ENCODE assay signal across 8 cellular contexts in genomic region chr15:69160141-69160975, GRCh38. TPM values are rescaled to one million over a fixed set of nuclear protein-coding genes. Genes with fewer than 3 reads are reported as not detected.
DNase-seq lines count a peak whose midpoint lies in the region; ATAC-seq and TF ChIP-seq lines count a peak whose summit lies in the region.

TSS of gene GLCE (plus strand) at chr15:69160635. CDS start at chr15:69255807, 95,172 bp downstream.

- peak within 1 kb of the TSS; percentile 92 to 99 (median 96) for H3K4me3 Mint-ChIP-seq in CD8-positive, alpha-beta memory T cell

- no peaks in the 10 kb centered on the region for H3K9me3 ChIP-seq in CD8-positive, alpha-beta memory T cell (ENCODE audit: low read length)
- no peaks in the 10 kb centered on the region for H3K9me3 ChIP-seq in effector memory CD4-positive, alpha-beta T cell (ENCODE audit: control insufficient read depth, low read length)
- no peaks in the 10 kb centered on the region for H3K9me3 ChIP-seq in lung (ENCODE audit: control insufficient read depth in 2 of 2, insufficient read depth in 1 of 2, low read length in 1 of 2)

- peak within 1 kb of the TSS; percentile 78 to 95 (median 90) for H3K27ac Mint-ChIP-seq in CD8-positive, alpha-beta memory T cell

- H3K4me1 Mint-ChIP-seq in CD8-positive, alpha-beta memory T cell, result peaks cover 13 to 22% (median 16%) of the 10 kb centered on the region in 3 donors

- peaks cover 5% of the 10 kb centered on the region for H3K4me1 ChIP-seq in CD8-positive, alpha-beta memory T cell (ENCODE audit: insufficient read depth, low read length)
- peaks cover 4% of the 10 kb centered on the region for H3K4me1 ChIP-seq in effector memory CD4-positive, alpha-beta T cell (ENCODE audit: control insufficient read depth, insufficient read depth, low read length, poor library complexity, severe bottlenecking)
- H3K4me1 ChIP-seq in lung (ENCODE audit: control insufficient read depth in 2 of 2, insufficient read depth in 2 of 2, low read length in 2 of 2), result peaks cover 0 to 3% of the 10 kb centered on the region in 2 donors

- CTCF ChIA-PET in CD8-positive, alpha-beta memory T cell (lab: Charles Lee), result interaction anchor here (1.3 to 1.4 kb wide), 2 partner anchors 12 to 101 kb away, joined by 5 read pairs; no protein-coding TSS in a partner anchor

- peak; percentile 83 for ATAC-seq in GM19468 (IDR thresholded peaks at IDR 0.05; ENCODE audit: extremely low read depth, unreplicated experiment)
- peak; percentile 99 for ATAC-seq in lung (ENCODE audit: insufficient read depth, low FRiP score)

- H3K27me3 ChIP-seq in CD8-positive, alpha-beta memory T cell (ENCODE audit: insufficient read depth, low read length, poor library complexity, severe bottlenecking), result no peaks in the 10 kb centered on the region
- no peaks in the 10 kb centered on the region for H3K27me3 ChIP-seq in effector memory CD4-positive, alpha-beta T cell (replicated peaks; ENCODE audit: control insufficient read depth, insufficient read depth, low read length, poor library complexity, severe bottlenecking)
- no peaks in the 10 kb centered on the region for H3K27me3 ChIP-seq in lung (ENCODE audit: control insufficient read depth, insufficient read depth)

- peak; percentile 87 to 94 (median 92) for DNase-seq in CD8-positive, alpha-beta memory T cell
- DNase-seq in HS-5 (ENCODE audit: low read depth) (peak; percentile 75), NK-92 (lab: John Stamatoyannopoulos, UW; ENCODE audit: unreplicated experiment) (peak; percentile 38), lung (ENCODE audit: low spot score) (peak; percentile 96)
- peak; percentile 96 for DNase-seq in activated CD8-positive, alpha-beta memory T cell treated with anti-CD3 and anti-CD28 coated beads for 24 hours
- DNase-seq in effector memory CD4-positive, alpha-beta T cell, result peak; percentile 82 to 89 (median 87)
- DNase-seq in stimulated activated CD4-positive, alpha-beta T cell treated with anti-CD3 and anti-CD28 coated beads, TNF-alpha, amount 100 ng/mL, for 24 hours (ENCODE audit: low read depth in 3 of 3), result peak; percentile 80 to 93 (median 87)

- POLR2A ChIA-PET in CD8-positive, alpha-beta memory T cell (lab: Charles Lee), result interaction anchor here (2.0 kb wide), 1 partner anchor 292 kb away, joined by 13 read pairs; the partner anchor contains the start of gene RPLP1

- 1% methylated on average over 74 to 75 of the region's 75 CpGs for WGBS in lung, 2 donors

- H3K36me3 ChIP-seq in CD8-positive, alpha-beta memory T cell (ENCODE audit: insufficient read depth, low read length), result no peaks in the 10 kb centered on the region
- no peaks in the 10 kb centered on the region for H3K36me3 ChIP-seq in effector memory CD4-positive, alpha-beta T cell (ENCODE audit: control insufficient read depth, insufficient read depth, low read length)
- H3K36me3 ChIP-seq in lung (ENCODE audit: control insufficient read depth in 2 of 2, insufficient read depth in 2 of 2, low read length in 2 of 2), result no peaks in the 10 kb centered on the region

- no peaks in the 10 kb centered on the region for H3K9me3 Mint-ChIP-seq in CD8-positive, alpha-beta memory T cell

- peak within 1 kb of the TSS; percentile 32 for H3K27ac ChIP-seq in CD8-positive, alpha-beta memory T cell (ENCODE audit: low read depth, low read length)
- H3K27ac ChIP-seq in effector memory CD4-positive, alpha-beta T cell (ENCODE audit: insufficient read depth, low read length, poor library complexity, severe bottlenecking), result peak within 1 kb of the TSS; percentile 74
- peak within 1 kb of the TSS; percentile 76 to 88 for H3K27ac ChIP-seq in lung (ENCODE audit: low read depth in 1 of 2, low read length in 1 of 2)

- H3K4me3 ChIP-seq in CD8-positive, alpha-beta memory T cell (ENCODE audit: low read length), result peak within 1 kb of the TSS; percentile 89
- peak within 1 kb of the TSS; percentile 96 for H3K4me3 ChIP-seq in effector memory CD4-positive, alpha-beta T cell (ENCODE audit: insufficient read depth, low read depth, low read length, poor library complexity, severe bottlenecking)
- peak within 1 kb of the TSS; percentile 87 for H3K4me3 ChIP-seq in lung

- no peak for TF ChIP-seq CTCF in lung (IDR thresholded peaks at IDR 0.05; ENCODE audit: control extremely low read depth, extremely low read depth)

- peaks cover 0 to 12% (median 0%) of the 10 kb centered on the region in 3 donors for H3K36me3 Mint-ChIP-seq in CD8-positive, alpha-beta memory T cell

- peaks cover 2 to 11% of the 10 kb centered on the region in 2 donors for H3K27me3 Mint-ChIP-seq in CD8-positive, alpha-beta memory T cell

RNA-seq across cellular contexts. Expression of gene GLCE, which starts in this region (rescaled TPM):
- 1 to 10 TPM; 5.4 to 5.7 TPM for total RNA-seq in CD8-positive, alpha-beta memory T cell
- 8.4 TPM for polyA plus RNA-seq in CD8-positive, alpha-beta memory T cell
- 10 to 100 TPM; 21.1 to 76.7 TPM for total RNA-seq in lung
- 10 to 100 TPM; 13.5 to 14.8 TPM for polyA plus RNA-seq in lung

Comparison
In these comparisons a context has a peak if more than half of its experiments do, and no peak if none do; other contexts are left out.
1. Peak in every context shown above with its lines: DNase-seq, ATAC-seq, H3K4me3 ChIP-seq and H3K27ac ChIP-seq.
2. DNase-seq: peak in every context shown above with its lines; median percentile 96 in activated CD8-positive, alpha-beta memory T cell treated with anti-CD3 and anti-CD28 coated beads for 24 hours; 96 in lung; 92 in CD8-positive, alpha-beta memory T cell; 87 in effector memory CD4-positive, alpha-beta T cell; 87 in stimulated activated CD4-positive, alpha-beta T cell treated with anti-CD3 and anti-CD28 coated beads, TNF-alpha, amount 100 ng/mL, for 24 hours; 75 in HS-5; 38 in NK-92.
3. H3K27ac ChIP-seq: peak in every context shown above with its lines; median percentile 82 in lung; 74 in effector memory CD4-positive, alpha-beta T cell; 32 in CD8-positive, alpha-beta memory T cell.